ENCODE assay signal across 8 cellular contexts in the genomic region with DNA sequence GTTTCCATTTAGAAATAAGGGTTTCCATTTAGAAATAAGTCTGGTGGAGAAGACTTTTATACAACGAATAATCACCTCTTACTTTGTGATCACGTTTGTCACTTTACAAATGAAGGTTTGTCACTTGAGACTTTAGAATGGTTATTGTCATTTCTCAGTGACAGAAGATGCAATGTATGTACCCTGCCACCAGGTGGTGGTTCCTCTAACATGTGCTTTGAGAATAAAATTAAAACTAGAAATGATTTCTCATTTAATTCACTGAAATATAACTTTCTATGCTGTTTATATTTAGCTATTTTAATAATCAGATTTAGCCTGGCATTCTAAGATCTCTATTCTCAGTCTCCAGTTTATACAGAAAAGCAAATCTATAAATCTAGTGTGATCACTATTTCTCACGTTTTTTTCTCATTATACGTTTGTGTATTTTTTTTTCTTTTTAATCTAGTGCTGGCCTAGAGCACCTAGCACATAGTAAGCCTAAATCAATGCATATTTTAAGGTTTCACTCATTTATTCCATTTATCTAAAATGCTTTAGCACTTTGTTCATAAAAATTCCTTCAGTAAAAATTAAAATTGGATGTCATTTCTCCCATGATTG. TPM values are rescaled to one million over a fixed set of nuclear protein-coding genes. Genes with fewer than 3 reads are reported as not detected.
DNase-seq lines count a peak whose midpoint lies in the region; ATAC-seq, FAIRE-seq and TF ChIP-seq lines count a peak whose summit lies in the region.

No MANE protein-coding gene starts in this region.

- no peak overlapping the region for H3K27ac Mint-ChIP-seq in activated naive CD8-positive, alpha-beta T cell treated with anti-CD3 and anti-CD28 coated beads, Interleukin-2, amount 50 U/mL, for 24 hours
- H3K27ac Mint-ChIP-seq in activated T-helper 1 cell treated with anti-CD3 and anti-CD28 coated beads, Interleukin-12 subunit alpha, Interleukin-12 subunit beta, Interleukin-2, Interleukin-4 antibody, amounts not matched to agents 30 ng/mL and 10 ng/mL and 1 ng/mL, durations not matched to agents 14 hours and 24 hours and 36 hours: no peak overlapping the region

- no peaks in the 10 kb centered on the region for H3K27me3 ChIP-seq in bronchial epithelial cell (ENCODE audit: control insufficient read depth, insufficient read depth, low read length)

- in situ Hi-C loops in KBM-7 (cut with MboI; ENCODE audit: low pct_unique_long_range_greater_than_20kb, low sequenced_read_pairs): no loop called here

- TF ChIP-seq CTCF in bronchial epithelial cell (IDR thresholded peaks at IDR 0.05; ENCODE audit: insufficient read depth, low read length, severe bottlenecking): peak; percentile 54

- DNase-seq in AG08395 (ENCODE audit: low spot score) (peak; percentile 4), KBM-7 (peak; percentile 8), bronchial epithelial cell (ENCODE audit: low read depth) (peak; percentile 13), pons (ENCODE audit: low spot score) (peak; percentile 11), NCI-H187 (lab: John Stamatoyannopoulos, UW) (no peak)
- DNase-seq in activated naive CD8-positive, alpha-beta T cell treated with anti-CD3 and anti-CD28 coated beads, Interleukin-2, amount 50 U/mL, for 24 hours: no peak
- no peak for DNase-seq in activated T-helper 1 cell treated with anti-CD3 and anti-CD28 coated beads, Interleukin-12 subunit alpha, Interleukin-12 subunit beta, Interleukin-2, Interleukin-4 antibody, amounts not matched to agents 30 ng/mL and 10 ng/mL and 1 ng/mL, durations not matched to agents 14 hours and 24 hours and 36 hours (ENCODE audit: low spot score)

- H3K4me3 Mint-ChIP-seq in activated naive CD8-positive, alpha-beta T cell treated with anti-CD3 and anti-CD28 coated beads, Interleukin-2, amount 50 U/mL, for 24 hours: no peak overlapping the region
- H3K4me3 Mint-ChIP-seq in activated T-helper 1 cell treated with anti-CD3 and anti-CD28 coated beads, Interleukin-12 subunit alpha, Interleukin-12 subunit beta, Interleukin-2, Interleukin-4 antibody, amounts not matched to agents 30 ng/mL and 10 ng/mL and 1 ng/mL, durations not matched to agents 14 hours and 24 hours and 36 hours: no peak overlapping the region

- no peak overlapping the region for H3K4me3 ChIP-seq in bronchial epithelial cell (ENCODE audit: low read depth, low read length)

- no peaks in the 10 kb centered on the region for H3K36me3 ChIP-seq in bronchial epithelial cell (ENCODE audit: control insufficient read depth, insufficient read depth, low read length)

- H3K9me3 Mint-ChIP-seq in activated naive CD8-positive, alpha-beta T cell treated with anti-CD3 and anti-CD28 coated beads, Interleukin-2, amount 50 U/mL, for 24 hours: peaks cover 8% of the 10 kb centered on the region
- no peaks in the 10 kb centered on the region for H3K9me3 Mint-ChIP-seq in activated T-helper 1 cell treated with anti-CD3 and anti-CD28 coated beads, Interleukin-12 subunit alpha, Interleukin-12 subunit beta, Interleukin-2, Interleukin-4 antibody, amounts not matched to agents 30 ng/mL and 10 ng/mL and 1 ng/mL, durations not matched to agents 14 hours and 24 hours and 36 hours

- no peaks in the 10 kb centered on the region for H3K4me1 Mint-ChIP-seq in activated naive CD8-positive, alpha-beta T cell treated with anti-CD3 and anti-CD28 coated beads, Interleukin-2, amount 50 U/mL, for 24 hours
- no peaks in the 10 kb centered on the region for H3K4me1 Mint-ChIP-seq in activated T-helper 1 cell treated with anti-CD3 and anti-CD28 coated beads, Interleukin-12 subunit alpha, Interleukin-12 subunit beta, Interleukin-2, Interleukin-4 antibody, amounts not matched to agents 30 ng/mL and 10 ng/mL and 1 ng/mL, durations not matched to agents 14 hours and 24 hours and 36 hours (ENCODE audit: low read depth)

- ATAC-seq in GM18519 (IDR thresholded peaks at IDR 0.05; ENCODE audit: low FRiP score, unreplicated experiment): peak; percentile 86
- ATAC-seq in activated naive CD8-positive, alpha-beta T cell treated with anti-CD3 and anti-CD28 coated beads, Interleukin-2, amount 50 U/mL, for 24 hours: no peak

- intact Hi-C loops in activated T-helper 1 cell treated with anti-CD3 and anti-CD28 coated beads, Interleukin-12 subunit alpha, Interleukin-12 subunit beta, Interleukin-2, Interleukin-4 antibody, amounts not matched to agents 30 ng/mL and 10 ng/mL and 1 ng/mL, durations not matched to agents 14 hours and 24 hours and 36 hours (cut with micrococcal nuclease): no loop called here

- H3K27me3 Mint-ChIP-seq in activated naive CD8-positive, alpha-beta T cell treated with anti-CD3 and anti-CD28 coated beads, Interleukin-2, amount 50 U/mL, for 24 hours: no peaks in the 10 kb centered on the region
- no peaks in the 10 kb centered on the region for H3K27me3 Mint-ChIP-seq in activated T-helper 1 cell treated with anti-CD3 and anti-CD28 coated beads, Interleukin-12 subunit alpha, Interleukin-12 subunit beta, Interleukin-2, Interleukin-4 antibody, amounts not matched to agents 30 ng/mL and 10 ng/mL and 1 ng/mL, durations not matched to agents 14 hours and 24 hours and 36 hours (ENCODE audit: insufficient read depth)

- FAIRE-seq in bronchial epithelial cell (lab: Jason Lieb, UNC): no peak

- no peaks in the 10 kb centered on the region for H3K36me3 Mint-ChIP-seq in activated naive CD8-positive, alpha-beta T cell treated with anti-CD3 and anti-CD28 coated beads, Interleukin-2, amount 50 U/mL, for 24 hours (ENCODE audit: low read depth)
- H3K36me3 Mint-ChIP-seq in activated T-helper 1 cell treated with anti-CD3 and anti-CD28 coated beads, Interleukin-12 subunit alpha, Interleukin-12 subunit beta, Interleukin-2, Interleukin-4 antibody, amounts not matched to agents 30 ng/mL and 10 ng/mL and 1 ng/mL, durations not matched to agents 14 hours and 24 hours and 36 hours (ENCODE audit: low read depth): no peaks in the 10 kb centered on the region

RNA-seq across cellular contexts. Expression of a gene that starts 57.4 kb away (rescaled TPM):
- total RNA-seq in bronchial epithelial cell: not detected in 2 replicates
- total RNA-seq in activated T-helper 1 cell treated with anti-CD3 and anti-CD28 coated beads, Interleukin-12 subunit alpha, Interleukin-12 subunit beta, Interleukin-2, Interleukin-4 antibody, amounts not matched to agents 30 ng/mL and 10 ng/mL and 1 ng/mL, durations not matched to agents 14 hours and 24 hours and 36 hours: not detected in 2 replicates

Comparison
In these comparisons a context has a peak if more than half of its experiments do, and no peak if none do; other contexts are left out.
1. DNase-seq: peak in AG08395 (single experiment), KBM-7 (single experiment), bronchial epithelial cell (single experiment) and pons (single experiment); none in activated naive CD8-positive, alpha-beta T cell treated with anti-CD3 and anti-CD28 coated beads, Interleukin-2, amount 50 U/mL, for 24 hours (single experiment), NCI-H187 (0 of 2) and activated T-helper 1 cell treated with anti-CD3 and anti-CD28 coated beads, Interleukin-12 subunit alpha, Interleukin-12 subunit beta, Interleukin-2, Interleukin-4 antibody, amounts not matched to agents 30 ng/mL and 10 ng/mL and 1 ng/mL, durations not matched to agents 14 hours and 24 hours and 36 hours (single experiment).